1 cellular context compared by ENCODE assay signal in the genomic region with DNA sequence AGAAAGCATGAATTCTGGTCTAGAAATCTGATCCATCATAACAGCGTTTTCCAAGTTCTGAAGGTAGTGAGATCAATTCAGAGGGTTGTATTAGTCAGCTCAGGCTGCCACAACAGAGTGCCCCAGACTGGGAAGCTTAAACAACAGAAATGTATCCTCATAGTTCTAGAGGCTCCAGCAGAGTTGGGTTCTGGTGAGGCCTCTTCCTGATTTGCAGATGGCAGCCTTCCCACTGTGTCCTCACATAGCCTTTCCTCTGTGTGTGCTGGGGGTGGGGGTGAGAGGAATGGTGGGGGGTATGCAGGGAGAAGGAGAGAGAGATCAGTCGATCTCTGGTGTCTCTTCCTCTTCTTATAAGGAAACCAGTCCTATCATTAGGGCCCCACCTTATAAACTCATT.
TF ChIP-seq lines count a peak whose summit lies in the region.

No MANE protein-coding gene starts in this region.

TF ChIP-seq in IMR-90, 13 proteins besides CTCF, POLR2A, EP300 and RAD21:
- TF ChIP-seq RCOR1 (IDR thresholded peaks at IDR 0.05; ENCODE audit: insufficient replicate concordance, low read length), result no peak
- TF ChIP-seq FOS (IDR thresholded peaks at IDR 0.05; ENCODE audit: low read depth, low read length), result no peak
- no peak for TF ChIP-seq CEBPB (IDR thresholded peaks at IDR 0.05; ENCODE audit: low read depth, low read length)
- TF ChIP-seq BHLHE40 (IDR thresholded peaks at IDR 0.05; ENCODE audit: low read depth, low read length), result no peak
- TF ChIP-seq, protein P1, sequence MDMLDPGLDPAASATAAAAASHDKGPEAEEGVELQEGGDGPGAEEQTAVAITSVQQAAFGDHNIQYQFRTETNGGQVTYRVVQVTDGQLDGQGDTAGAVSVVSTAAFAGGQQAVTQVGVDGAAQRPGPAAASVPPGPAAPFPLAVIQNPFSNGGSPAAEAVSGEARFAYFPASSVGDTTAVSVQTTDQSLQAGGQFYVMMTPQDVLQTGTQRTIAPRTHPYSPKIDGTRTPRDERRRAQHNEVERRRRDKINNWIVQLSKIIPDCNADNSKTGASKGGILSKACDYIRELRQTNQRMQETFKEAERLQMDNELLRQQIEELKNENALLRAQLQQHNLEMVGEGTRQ (IDR thresholded peaks at IDR 0.05; ENCODE audit: low read depth, low read length), result no peak
- no peak for TF ChIP-seq MXI1 (IDR thresholded peaks at IDR 0.05; ENCODE audit: borderline replicate concordance, low read depth, low read length)
- no peak for TF ChIP-seq CHD1 (IDR thresholded peaks at IDR 0.05; ENCODE audit: low read depth, low read length)
- no peak for TF ChIP-seq MAFK (IDR thresholded peaks at IDR 0.05; ENCODE audit: low read depth, low read length)
- TF ChIP-seq, protein P2, sequence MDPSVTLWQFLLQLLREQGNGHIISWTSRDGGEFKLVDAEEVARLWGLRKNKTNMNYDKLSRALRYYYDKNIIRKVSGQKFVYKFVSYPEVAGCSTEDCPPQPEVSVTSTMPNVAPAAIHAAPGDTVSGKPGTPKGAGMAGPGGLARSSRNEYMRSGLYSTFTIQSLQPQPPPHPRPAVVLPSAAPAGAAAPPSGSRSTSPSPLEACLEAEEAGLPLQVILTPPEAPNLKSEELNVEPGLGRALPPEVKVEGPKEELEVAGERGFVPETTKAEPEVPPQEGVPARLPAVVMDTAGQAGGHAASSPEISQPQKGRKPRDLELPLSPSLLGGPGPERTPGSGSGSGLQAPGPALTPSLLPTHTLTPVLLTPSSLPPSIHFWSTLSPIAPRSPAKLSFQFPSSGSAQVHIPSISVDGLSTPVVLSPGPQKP (IDR thresholded peaks at IDR 0.05; ENCODE audit: borderline replicate concordance, low read depth, low read length), result no peak
- no peak for TF ChIP-seq NFE2L2 (IDR thresholded peaks at IDR 0.05; ENCODE audit: low read depth, low read length)
- TF ChIP-seq RFX5 (IDR thresholded peaks at IDR 0.05; ENCODE audit: low read depth, low read length), result no peak
